9 cellular contexts compared by ENCODE assay signal in genomic region chr21:42784276-42784675, GRCh38.
DNase-seq lines count a peak whose midpoint lies in the region; ATAC-seq and TF ChIP-seq lines count a peak whose summit lies in the region.
"Had no signal": no experiment of that assay in that cellular context is flagged by ENCODE, and none has a peak within 500 bp of the region (broad histone marks: within the 10 kb centered on the region; RNA-seq: fewer than 3 reads in every experiment).

No MANE protein-coding gene starts in this region.

- intact Hi-C loops in left colon (cut with DNase I, micrococcal nuclease), result no loop called here

- peaks cover 52% of the 10 kb centered on the region for H3K4me1 Mint-ChIP-seq in stimulated activated memory B cell treated with anti-CD40 and anti-IgM and Interleukin-4, amounts not matched to agents 10 μg/mL and 1 μg/mL and 100 μg/mL, for 72 hours

- no peak for DNase-seq in Jurkat, Clone E6-1 (ENCODE audit: low read depth, low spot score)
- DNase-seq in activated naive CD4-positive, alpha-beta T cell treated with anti-CD3 and anti-CD28 coated beads, Interleukin-2, amount 50 U/mL, for 72 hours (ENCODE audit: low spot score in 2 of 2), result no peak
- DNase-seq in left colon (no peak), H4 (ENCODE audit: low spot score) (no peak), erythroblast (lab: John Stamatoyannopoulos, UW) (no peak), HPDE6-E6E7 (ENCODE audit: extremely low spot score) (no peak)
- DNase-seq: NCI-H510A had no signal

- peak overlapping the region; percentile 69 for H3K4me3 Mint-ChIP-seq in stimulated activated memory B cell treated with anti-CD40 and anti-IgM and Interleukin-4, amounts not matched to agents 10 μg/mL and 1 μg/mL and 100 μg/mL, for 72 hours
- H3K4me3 Mint-ChIP-seq: mesothelial cell of epicardium had no signal

- H3K27ac Mint-ChIP-seq in activated naive CD4-positive, alpha-beta T cell treated with anti-CD3 and anti-CD28 coated beads, Interleukin-2, amount 50 U/mL, for 72 hours, result peak overlapping the region; percentile 93 to 97
- peak overlapping the region; percentile 92 for H3K27ac Mint-ChIP-seq in stimulated activated memory B cell treated with anti-CD40 and anti-IgM and Interleukin-4, amounts not matched to agents 10 μg/mL and 1 μg/mL and 100 μg/mL, for 72 hours
- H3K27ac Mint-ChIP-seq: mesothelial cell of epicardium had no signal

- H3K27me3 Mint-ChIP-seq in stimulated activated memory B cell treated with anti-CD40 and anti-IgM and Interleukin-4, amounts not matched to agents 10 μg/mL and 1 μg/mL and 100 μg/mL, for 72 hours, result peaks cover 58% of the 10 kb centered on the region

- peak in 1 of 2 donors; percentile 34 for ATAC-seq in activated naive CD4-positive, alpha-beta T cell treated with anti-CD3 and anti-CD28 coated beads, Interleukin-2, amount 50 U/mL, for 72 hours
- ATAC-seq in left colon, result peak; percentile 1
- ATAC-seq in stimulated activated memory B cell treated with anti-CD40 and anti-IgM and Interleukin-4, amounts not matched to agents 10 μg/mL and 1 μg/mL and 100 μg/mL, for 72 hours, result no peak

- peaks cover 0 to 14% of the 10 kb centered on the region in 2 donors for H3K36me3 Mint-ChIP-seq in activated naive CD4-positive, alpha-beta T cell treated with anti-CD3 and anti-CD28 coated beads, Interleukin-2, amount 50 U/mL, for 72 hours
- H3K36me3 Mint-ChIP-seq in stimulated activated memory B cell treated with anti-CD40 and anti-IgM and Interleukin-4, amounts not matched to agents 10 μg/mL and 1 μg/mL and 100 μg/mL, for 72 hours, result no peaks in the 10 kb centered on the region
- H3K36me3 Mint-ChIP-seq: mesothelial cell of epicardium had no signal

- peak overlapping the region; percentile 43 for H3K4me3 ChIP-seq in Jurkat, Clone E6-1 (ENCODE audit: low read length)

- peaks cover 4 to 5% of the 10 kb centered on the region in 2 donors for H3K9me3 Mint-ChIP-seq in activated naive CD4-positive, alpha-beta T cell treated with anti-CD3 and anti-CD28 coated beads, Interleukin-2, amount 50 U/mL, for 72 hours
- no peaks in the 10 kb centered on the region for H3K9me3 Mint-ChIP-seq in stimulated activated memory B cell treated with anti-CD40 and anti-IgM and Interleukin-4, amounts not matched to agents 10 μg/mL and 1 μg/mL and 100 μg/mL, for 72 hours

- no peak for TF ChIP-seq POLR2A in erythroblast (IDR thresholded peaks at IDR 0.05; ENCODE audit: low read length)
